1 cellular context compared by ENCODE assay signal in genomic region chr3:171239757-171240503, GRCh38.
TF ChIP-seq lines count a peak whose summit lies in the region.

No MANE protein-coding gene starts in this region.

TF ChIP-seq in HEK293, 187 proteins besides CTCF, POLR2A, EP300 and RAD21 (continued from another document and continues in another):
- TF ChIP-seq, protein P1, sequence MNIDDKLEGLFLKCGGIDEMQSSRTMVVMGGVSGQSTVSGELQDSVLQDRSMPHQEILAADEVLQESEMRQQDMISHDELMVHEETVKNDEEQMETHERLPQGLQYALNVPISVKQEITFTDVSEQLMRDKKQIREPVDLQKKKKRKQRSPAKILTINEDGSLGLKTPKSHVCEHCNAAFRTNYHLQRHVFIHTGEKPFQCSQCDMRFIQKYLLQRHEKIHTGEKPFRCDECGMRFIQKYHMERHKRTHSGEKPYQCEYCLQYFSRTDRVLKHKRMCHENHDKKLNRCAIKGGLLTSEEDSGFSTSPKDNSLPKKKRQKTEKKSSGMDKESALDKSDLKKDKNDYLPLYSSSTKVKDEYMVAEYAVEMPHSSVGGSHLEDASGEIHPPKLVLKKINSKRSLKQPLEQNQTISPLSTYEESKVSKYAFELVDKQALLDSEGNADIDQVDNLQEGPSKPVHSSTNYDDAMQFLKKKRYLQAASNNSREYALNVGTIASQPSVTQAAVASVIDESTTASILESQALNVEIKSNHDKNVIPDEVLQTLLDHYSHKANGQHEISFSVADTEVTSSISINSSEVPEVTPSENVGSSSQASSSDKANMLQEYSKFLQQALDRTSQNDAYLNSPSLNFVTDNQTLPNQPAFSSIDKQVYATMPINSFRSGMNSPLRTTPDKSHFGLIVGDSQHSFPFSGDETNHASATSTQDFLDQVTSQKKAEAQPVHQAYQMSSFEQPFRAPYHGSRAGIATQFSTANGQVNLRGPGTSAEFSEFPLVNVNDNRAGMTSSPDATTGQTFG (tag by site-specific recombination; IDR thresholded peaks at IDR 0.05; ENCODE audit: borderline replicate concordance) = no peak
- TF ChIP-seq, protein P2, sequence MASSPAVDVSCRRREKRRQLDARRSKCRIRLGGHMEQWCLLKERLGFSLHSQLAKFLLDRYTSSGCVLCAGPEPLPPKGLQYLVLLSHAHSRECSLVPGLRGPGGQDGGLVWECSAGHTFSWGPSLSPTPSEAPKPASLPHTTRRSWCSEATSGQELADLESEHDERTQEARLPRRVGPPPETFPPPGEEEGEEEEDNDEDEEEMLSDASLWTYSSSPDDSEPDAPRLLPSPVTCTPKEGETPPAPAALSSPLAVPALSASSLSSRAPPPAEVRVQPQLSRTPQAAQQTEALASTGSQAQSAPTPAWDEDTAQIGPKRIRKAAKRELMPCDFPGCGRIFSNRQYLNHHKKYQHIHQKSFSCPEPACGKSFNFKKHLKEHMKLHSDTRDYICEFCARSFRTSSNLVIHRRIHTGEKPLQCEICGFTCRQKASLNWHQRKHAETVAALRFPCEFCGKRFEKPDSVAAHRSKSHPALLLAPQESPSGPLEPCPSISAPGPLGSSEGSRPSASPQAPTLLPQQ (tag by site-specific recombination; IDR thresholded peaks at IDR 0.05) = no peak
- no peak for TF ChIP-seq OVOL3 (tag by site-specific recombination; IDR thresholded peaks at IDR 0.05)
- no peak for TF ChIP-seq SALL2 (tag by site-specific recombination; IDR thresholded peaks at IDR 0.05; ENCODE audit: borderline replicate concordance)
- TF ChIP-seq, protein P3, sequence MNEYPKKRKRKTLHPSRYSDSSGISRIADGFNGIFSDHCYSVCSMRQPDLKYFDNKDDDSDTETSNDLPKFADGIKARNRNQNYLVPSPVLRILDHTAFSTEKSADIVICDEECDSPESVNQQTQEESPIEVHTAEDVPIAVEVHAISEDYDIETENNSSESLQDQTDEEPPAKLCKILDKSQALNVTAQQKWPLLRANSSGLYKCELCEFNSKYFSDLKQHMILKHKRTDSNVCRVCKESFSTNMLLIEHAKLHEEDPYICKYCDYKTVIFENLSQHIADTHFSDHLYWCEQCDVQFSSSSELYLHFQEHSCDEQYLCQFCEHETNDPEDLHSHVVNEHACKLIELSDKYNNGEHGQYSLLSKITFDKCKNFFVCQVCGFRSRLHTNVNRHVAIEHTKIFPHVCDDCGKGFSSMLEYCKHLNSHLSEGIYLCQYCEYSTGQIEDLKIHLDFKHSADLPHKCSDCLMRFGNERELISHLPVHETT (tag by site-specific recombination; IDR thresholded peaks at IDR 0.05) = no peak
- no peak for TF ChIP-seq ZBTB1 (tag by site-specific recombination; IDR thresholded peaks at IDR 0.05)
- no peak for TF ChIP-seq ZNF629 (tag by site-specific recombination; IDR thresholded peaks at IDR 0.05)
- TF ChIP-seq ZNF549 (tag by site-specific recombination; IDR thresholded peaks at IDR 0.05) = no peak
- peak; percentile 76; the same call in 1 of the 2 replicates for TF ChIP-seq TRIM28 (IDR thresholded peaks at IDR 0.05; ENCODE audit: borderline replicate concordance, low read length)
- TF ChIP-seq ZNF324 (tag by site-specific recombination; IDR thresholded peaks at IDR 0.05) = no peak
- TF ChIP-seq, protein P4, sequence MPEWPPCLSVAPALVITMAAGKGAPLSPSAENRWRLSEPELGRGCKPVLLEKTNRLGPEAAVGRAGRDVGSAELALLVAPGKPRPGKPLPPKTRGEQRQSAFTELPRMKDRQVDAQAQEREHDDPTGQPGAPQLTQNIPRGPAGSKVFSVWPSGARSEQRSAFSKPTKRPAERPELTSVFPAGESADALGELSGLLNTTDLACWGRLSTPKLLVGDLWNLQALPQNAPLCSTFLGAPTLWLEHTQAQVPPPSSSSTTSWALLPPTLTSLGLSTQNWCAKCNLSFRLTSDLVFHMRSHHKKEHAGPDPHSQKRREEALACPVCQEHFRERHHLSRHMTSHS (tag by site-specific recombination; IDR thresholded peaks at IDR 0.05) = no peak
- no peak for TF ChIP-seq ZFP69B (tag by site-specific recombination; IDR thresholded peaks at IDR 0.05)
- TF ChIP-seq HOXC10 (CRISPR knock-in tag; IDR thresholded peaks at IDR 0.05) = no peak
- no peak for TF ChIP-seq ZNF585B (tag by site-specific recombination; IDR thresholded peaks at IDR 0.05)
- TF ChIP-seq, protein P5, sequence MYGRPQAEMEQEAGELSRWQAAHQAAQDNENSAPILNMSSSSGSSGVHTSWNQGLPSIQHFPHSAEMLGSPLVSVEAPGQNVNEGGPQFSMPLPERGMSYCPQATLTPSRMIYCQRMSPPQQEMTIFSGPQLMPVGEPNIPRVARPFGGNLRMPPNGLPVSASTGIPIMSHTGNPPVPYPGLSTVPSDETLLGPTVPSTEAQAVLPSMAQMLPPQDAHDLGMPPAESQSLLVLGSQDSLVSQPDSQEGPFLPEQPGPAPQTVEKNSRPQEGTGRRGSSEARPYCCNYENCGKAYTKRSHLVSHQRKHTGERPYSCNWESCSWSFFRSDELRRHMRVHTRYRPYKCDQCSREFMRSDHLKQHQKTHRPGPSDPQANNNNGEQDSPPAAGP (tag by site-specific recombination; IDR thresholded peaks at IDR 0.05) = no peak
- TF ChIP-seq REST (tag by site-specific recombination; IDR thresholded peaks at IDR 0.05) = no peak
- no peak for TF ChIP-seq ZNF837 (tag by site-specific recombination; IDR thresholded peaks at IDR 0.05)
- TF ChIP-seq ZNF544 (tag by site-specific recombination; IDR thresholded peaks at IDR 0.05) = no peak
- 0 out of 2 replicates have a peak, but pooled peaks have one; percentile 26 for TF ChIP-seq WT1 (tag by site-specific recombination; IDR thresholded peaks at IDR 0.05)
- TF ChIP-seq ZNF121 (tag by site-specific recombination; IDR thresholded peaks at IDR 0.05) = no peak
- TF ChIP-seq ZBTB49 (tag by site-specific recombination; IDR thresholded peaks at IDR 0.05; ENCODE audit: low read depth) = no peak
- TF ChIP-seq ZNF354C (tag by site-specific recombination; IDR thresholded peaks at IDR 0.05; ENCODE audit: borderline replicate concordance, low read depth) = no peak
- TF ChIP-seq GFI1B (tag by site-specific recombination; IDR thresholded peaks at IDR 0.05) = no peak
- TF ChIP-seq ZBTB8A (tag by site-specific recombination; IDR thresholded peaks at IDR 0.05) = 0 out of 2 replicates have a peak, but pooled peaks have one; percentile 9
- TF ChIP-seq, protein P6, sequence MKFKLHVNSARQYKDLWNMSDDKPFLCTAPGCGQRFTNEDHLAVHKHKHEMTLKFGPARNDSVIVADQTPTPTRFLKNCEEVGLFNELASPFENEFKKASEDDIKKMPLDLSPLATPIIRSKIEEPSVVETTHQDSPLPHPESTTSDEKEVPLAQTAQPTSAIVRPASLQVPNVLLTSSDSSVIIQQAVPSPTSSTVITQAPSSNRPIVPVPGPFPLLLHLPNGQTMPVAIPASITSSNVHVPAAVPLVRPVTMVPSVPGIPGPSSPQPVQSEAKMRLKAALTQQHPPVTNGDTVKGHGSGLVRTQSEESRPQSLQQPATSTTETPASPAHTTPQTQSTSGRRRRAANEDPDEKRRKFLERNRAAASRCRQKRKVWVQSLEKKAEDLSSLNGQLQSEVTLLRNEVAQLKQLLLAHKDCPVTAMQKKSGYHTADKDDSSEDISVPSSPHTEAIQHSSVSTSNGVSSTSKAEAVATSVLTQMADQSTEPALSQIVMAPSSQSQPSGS (tag by site-specific recombination; IDR thresholded peaks at IDR 0.05; ENCODE audit: low read depth) = peak; percentile 19; the same call in 1 of the 2 replicates
- no peak for TF ChIP-seq ZNF76 (tag by site-specific recombination; IDR thresholded peaks at IDR 0.05; ENCODE audit: borderline replicate concordance, low read depth)
- 0 out of 2 replicates have a peak, but pooled peaks have one; percentile 8 for TF ChIP-seq ZNF660 (tag by site-specific recombination; IDR thresholded peaks at IDR 0.05)
- TF ChIP-seq MYNN (tag by site-specific recombination; IDR thresholded peaks at IDR 0.05; ENCODE audit: borderline replicate concordance) = no peak
- peak; percentile 52; the same call in 1 of the 2 replicates for TF ChIP-seq ZNF10 (tag by site-specific recombination; IDR thresholded peaks at IDR 0.05)
- no peak for TF ChIP-seq ZNF571 (tag by site-specific recombination; IDR thresholded peaks at IDR 0.05)
- TF ChIP-seq KLF10 (tag by site-specific recombination; IDR thresholded peaks at IDR 0.05) = no peak
- TF ChIP-seq SP7 (tag by site-specific recombination; IDR thresholded peaks at IDR 0.05) = peak; percentile 51; the same call in 1 of the 2 replicates
- no peak for TF ChIP-seq SCRT2 (tag by site-specific recombination; IDR thresholded peaks at IDR 0.05)
- TF ChIP-seq ZNF23 (tag by site-specific recombination; IDR thresholded peaks at IDR 0.05; ENCODE audit: borderline replicate concordance) = no peak
- no peak for TF ChIP-seq ZNF658 (tag by site-specific recombination; IDR thresholded peaks at IDR 0.05)
- no peak for TF ChIP-seq ZIC2 (tag by site-specific recombination; IDR thresholded peaks at IDR 0.05)
- TF ChIP-seq ZNF530 (tag by site-specific recombination; IDR thresholded peaks at IDR 0.05; ENCODE audit: low read depth) = no peak
- TF ChIP-seq ZFP37 (tag by site-specific recombination; IDR thresholded peaks at IDR 0.05) = no peak
- no peak for TF ChIP-seq ZNF48 (tag by site-specific recombination; IDR thresholded peaks at IDR 0.05)
- no peak for TF ChIP-seq ZNF175 (tag by site-specific recombination; IDR thresholded peaks at IDR 0.05)
- no peak for TF ChIP-seq ZNF2 (tag by site-specific recombination; IDR thresholded peaks at IDR 0.05)
- TF ChIP-seq ZSCAN30 (tag by site-specific recombination; IDR thresholded peaks at IDR 0.05) = no peak
- no peak for TF ChIP-seq ZNF677 (tag by site-specific recombination; IDR thresholded peaks at IDR 0.05)
- no peak for TF ChIP-seq ZNF341 (tag by site-specific recombination; IDR thresholded peaks at IDR 0.05; ENCODE audit: low read depth)
- TF ChIP-seq ZNF366 (tag by site-specific recombination; conservative IDR thresholded peaks at IDR 0.05) = 0 out of 2 replicates have a peak, but pooled peaks have one; percentile 20
- no peak for TF ChIP-seq ZNF704 (tag by site-specific recombination; IDR thresholded peaks at IDR 0.05)
- no peak for TF ChIP-seq ZEB2 (tag by site-specific recombination; IDR thresholded peaks at IDR 0.05)
- TF ChIP-seq, protein P7, sequence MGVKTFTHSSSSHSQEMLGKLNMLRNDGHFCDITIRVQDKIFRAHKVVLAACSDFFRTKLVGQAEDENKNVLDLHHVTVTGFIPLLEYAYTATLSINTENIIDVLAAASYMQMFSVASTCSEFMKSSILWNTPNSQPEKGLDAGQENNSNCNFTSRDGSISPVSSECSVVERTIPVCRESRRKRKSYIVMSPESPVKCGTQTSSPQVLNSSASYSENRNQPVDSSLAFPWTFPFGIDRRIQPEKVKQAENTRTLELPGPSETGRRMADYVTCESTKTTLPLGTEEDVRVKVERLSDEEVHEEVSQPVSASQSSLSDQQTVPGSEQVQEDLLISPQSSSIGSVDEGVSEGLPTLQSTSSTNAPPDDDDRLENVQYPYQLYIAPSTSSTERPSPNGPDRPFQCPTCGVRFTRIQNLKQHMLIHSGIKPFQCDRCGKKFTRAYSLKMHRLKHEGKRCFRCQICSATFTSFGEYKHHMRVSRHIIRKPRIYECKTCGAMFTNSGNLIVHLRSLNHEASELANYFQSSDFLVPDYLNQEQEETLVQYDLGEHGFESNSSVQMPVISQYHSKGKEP (tag by site-specific recombination; IDR thresholded peaks at IDR 0.05) = peak; percentile 8; the same call in 1 of the 2 replicates
